Comparison of ENCODE assay signal across 19 cellular contexts in the genomic region with DNA sequence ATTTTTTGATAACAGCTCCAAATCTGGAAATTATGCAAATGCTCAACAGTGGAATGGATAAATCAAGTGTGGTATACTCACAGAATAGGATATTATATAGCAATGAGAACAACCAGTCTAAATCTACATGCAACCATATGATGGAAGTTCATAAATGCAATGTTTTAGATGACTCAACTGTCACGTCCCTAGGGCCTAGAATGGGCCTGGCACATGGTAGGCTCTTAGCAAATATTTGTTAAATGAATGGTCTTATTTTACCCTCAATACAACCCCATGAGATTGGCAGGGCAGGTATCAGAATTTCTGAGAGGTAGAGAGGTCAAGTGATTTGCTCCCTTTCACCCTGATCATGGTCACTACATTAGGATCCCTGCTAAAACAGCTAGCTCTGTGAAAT. TPM values are rescaled to one million over a fixed set of nuclear protein-coding genes. Genes with fewer than 3 reads are reported as not detected.
"Had no signal": no experiment of that assay in that cellular context is flagged by ENCODE, and none has a peak within 500 bp of the region (broad histone marks: within the 10 kb centered on the region; RNA-seq: fewer than 3 reads in every experiment).

No MANE protein-coding gene starts in this region.

- H3K27ac Mint-ChIP-seq: activated B cell treated with CpG ODN at 0.5 μM for 24 hours; activated naive CD4-positive, alpha-beta T cell treated with anti-CD3 and anti-CD28 coated beads, Interleukin-2, amount 10 ng/mL, durations not matched to agents 7 days and 5 days; activated T-helper 2 cell treated with anti-CD3 and anti-CD28 coated beads, Interferon-gamma antibody, Interleukin-2, Interleukin-4, amounts not matched to agents 10 μg/mL and 5 μg/mL and 100 μg/mL, durations not matched to agents 14 hours and 24 hours and 36 hours; effector memory CD8-positive, alpha-beta T cell; nephron had no signal

- DNase-seq: activated B cell treated with CpG ODN at 0.5 μM for 24 hours; activated CD4-positive, alpha-beta T cell treated with anti-CD3 and anti-CD28 coated beads, Interleukin-2, amount 50 U/mL, for 1 hour; activated naive CD4-positive, alpha-beta T cell treated with anti-CD3 and anti-CD28 coated beads, Interleukin-2, amount 10 ng/mL, durations not matched to agents 7 days and 5 days; adrenal gland; body of pancreas; effector memory CD8-positive, alpha-beta T cell; erythroblast; glutamatergic neuron; left colon; psoas muscle; right lobe of liver; stimulated activated CD4-positive, alpha-beta T cell treated with anti-CD3 and anti-CD28 coated beads, Interleukin-12 subunit alpha, Interleukin-12 subunit beta, amount 100 ng/mL, for 4 hours; stimulated activated naive CD4-positive, alpha-beta T cell; substantia nigra; transverse colon had no signal

- H3K27ac ChIP-seq: adrenal gland, body of pancreas, psoas muscle, right lobe of liver, transverse colon had no signal

- H3K4me1 ChIP-seq: adrenal gland, body of pancreas, psoas muscle, right lobe of liver, transverse colon had no signal

- H3K36me3 ChIP-seq: adrenal gland, right lobe of liver, transverse colon had no signal

- H3K4me3 Mint-ChIP-seq: activated B cell treated with CpG ODN at 0.5 μM for 24 hours; activated naive CD4-positive, alpha-beta T cell treated with anti-CD3 and anti-CD28 coated beads, Interleukin-2, amount 10 ng/mL, durations not matched to agents 7 days and 5 days; effector memory CD8-positive, alpha-beta T cell; nephron had no signal

- H3K9me3 ChIP-seq: adrenal gland, body of pancreas, psoas muscle, right lobe of liver, transverse colon had no signal

- H3K36me3 Mint-ChIP-seq: activated naive CD4-positive, alpha-beta T cell treated with anti-CD3 and anti-CD28 coated beads, Interleukin-2, amount 10 ng/mL, durations not matched to agents 7 days and 5 days had no signal

- H3K4me3 ChIP-seq: adrenal gland, body of pancreas, lung, psoas muscle, right lobe of liver, transverse colon had no signal

- H3K27me3 ChIP-seq: adrenal gland, body of pancreas, right lobe of liver had no signal

- H3K4me1 Mint-ChIP-seq: activated B cell treated with CpG ODN at 0.5 μM for 24 hours; activated naive CD4-positive, alpha-beta T cell treated with anti-CD3 and anti-CD28 coated beads, Interleukin-2, amount 10 ng/mL, durations not matched to agents 7 days and 5 days; nephron had no signal

- H3K9me3 Mint-ChIP-seq: activated B cell treated with CpG ODN at 0.5 μM for 24 hours; activated naive CD4-positive, alpha-beta T cell treated with anti-CD3 and anti-CD28 coated beads, Interleukin-2, amount 10 ng/mL, durations not matched to agents 7 days and 5 days; activated T-helper 2 cell treated with anti-CD3 and anti-CD28 coated beads, Interferon-gamma antibody, Interleukin-2, Interleukin-4, amounts not matched to agents 10 μg/mL and 5 μg/mL and 100 μg/mL, durations not matched to agents 14 hours and 24 hours and 36 hours; effector memory CD8-positive, alpha-beta T cell; nephron had no signal

RNA-seq across cellular contexts. Expression of a gene that starts 14.6 kb away (rescaled TPM):
- total RNA-seq: activated B cell treated with CpG ODN at 0.5 μM for 24 hours; activated T-helper 2 cell treated with anti-CD3 and anti-CD28 coated beads, Interferon-gamma antibody, Interleukin-2, Interleukin-4, amounts not matched to agents 10 μg/mL and 5 μg/mL and 100 μg/mL, durations not matched to agents 14 hours and 24 hours and 36 hours; lung; right lobe of liver; T-helper 1 cell treated with Interleukin-12 subunit alpha and Interleukin-12 subunit beta and Interleukin-4 antibody, amounts not matched to agents 30 ng/mL and 1 ng/mL, for 36 hours had no signal
